In the genomic region with DNA sequence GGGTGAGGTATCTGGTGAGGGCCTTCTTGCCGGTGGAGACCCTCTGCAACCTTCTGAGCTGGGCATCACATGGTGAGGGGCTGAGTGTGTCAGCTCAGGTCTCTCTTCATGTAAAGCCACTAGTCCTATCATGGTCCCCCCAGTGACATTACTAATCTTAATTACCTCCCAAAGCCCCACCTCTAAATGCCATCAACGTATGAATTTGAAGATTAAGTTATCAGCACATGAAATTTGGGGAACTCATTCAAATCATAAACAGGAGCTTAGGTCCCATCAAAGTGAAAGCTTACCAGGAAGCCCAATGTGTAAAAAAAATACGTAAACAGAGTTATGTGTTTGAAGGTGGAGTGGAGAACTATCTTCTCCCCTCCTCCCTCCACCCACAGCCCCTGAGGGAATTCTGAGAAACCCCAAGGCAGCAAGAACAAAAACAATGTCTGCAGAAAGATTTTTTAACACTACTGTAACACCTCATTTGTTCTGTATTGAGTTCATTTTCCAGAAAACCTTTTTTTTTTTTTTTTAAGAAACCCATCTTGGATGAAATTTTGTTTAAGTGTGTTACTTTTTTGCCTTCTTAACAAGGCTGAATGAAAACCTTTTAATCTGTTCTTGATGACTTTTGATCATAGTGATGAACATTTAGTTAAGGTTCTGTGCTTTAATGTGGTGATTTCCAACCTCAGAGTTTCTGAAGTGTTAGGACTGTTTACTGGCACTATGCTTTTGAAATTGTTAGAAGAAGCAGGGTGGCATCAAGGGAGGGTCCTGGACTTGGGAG, we compare ENCODE assay signal across 2 cellular contexts.
TF ChIP-seq lines count a peak whose summit lies in the region.

No MANE protein-coding gene starts in this region.

TF ChIP-seq in A549, 52 proteins besides CTCF, POLR2A, EP300 and RAD21 (continued from another document):
- TF ChIP-seq, protein P1, sequence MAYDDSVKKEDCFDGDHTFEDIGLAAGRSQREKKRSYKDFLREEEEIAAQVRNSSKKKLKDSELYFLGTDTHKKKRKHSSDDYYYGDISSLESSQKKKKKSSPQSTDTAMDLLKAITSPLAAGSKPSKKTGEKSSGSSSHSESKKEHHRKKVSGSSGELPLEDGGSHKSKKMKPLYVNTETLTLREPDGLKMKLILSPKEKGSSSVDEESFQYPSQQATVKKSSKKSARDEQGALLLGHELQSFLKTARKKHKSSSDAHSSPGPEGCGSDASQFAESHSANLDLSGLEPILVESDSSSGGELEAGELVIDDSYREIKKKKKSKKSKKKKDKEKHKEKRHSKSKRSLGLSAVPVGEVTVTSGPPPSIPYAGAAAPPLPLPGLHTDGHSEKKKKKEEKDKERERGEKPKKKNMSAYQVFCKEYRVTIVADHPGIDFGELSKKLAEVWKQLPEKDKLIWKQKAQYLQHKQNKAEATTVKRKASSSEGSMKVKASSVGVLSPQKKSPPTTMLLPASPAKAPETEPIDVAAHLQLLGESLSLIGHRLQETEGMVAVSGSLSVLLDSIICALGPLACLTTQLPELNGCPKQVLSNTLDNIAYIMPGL (CRISPR knock-in tag; IDR thresholded peaks at IDR 0.05; ENCODE audit: borderline replicate concordance), result no peak
- TF ChIP-seq MAFK (IDR thresholded peaks at IDR 0.05; ENCODE audit: partially characterized antibody) (no peak), RNF2 (IDR thresholded peaks at IDR 0.05; ENCODE audit: borderline replicate concordance, low read depth) (no peak), FOSB (CRISPR knock-in tag; IDR thresholded peaks at IDR 0.05) (no peak), POLR2AphosphoS2 (conservative IDR thresholded peaks at IDR 0.05; ENCODE audit: low read length) (no peak), CEBPB (IDR thresholded peaks at IDR 0.05) (no peak), NR3C1 (IDR thresholded peaks at IDR 0.05) (no peak), HOXB5 (CRISPR knock-in tag; IDR thresholded peaks at IDR 0.05) (no peak)
- TF ChIP-seq, protein P2, sequence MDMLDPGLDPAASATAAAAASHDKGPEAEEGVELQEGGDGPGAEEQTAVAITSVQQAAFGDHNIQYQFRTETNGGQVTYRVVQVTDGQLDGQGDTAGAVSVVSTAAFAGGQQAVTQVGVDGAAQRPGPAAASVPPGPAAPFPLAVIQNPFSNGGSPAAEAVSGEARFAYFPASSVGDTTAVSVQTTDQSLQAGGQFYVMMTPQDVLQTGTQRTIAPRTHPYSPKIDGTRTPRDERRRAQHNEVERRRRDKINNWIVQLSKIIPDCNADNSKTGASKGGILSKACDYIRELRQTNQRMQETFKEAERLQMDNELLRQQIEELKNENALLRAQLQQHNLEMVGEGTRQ (IDR thresholded peaks at IDR 0.05), result no peak
- TF ChIP-seq, protein P3, sequence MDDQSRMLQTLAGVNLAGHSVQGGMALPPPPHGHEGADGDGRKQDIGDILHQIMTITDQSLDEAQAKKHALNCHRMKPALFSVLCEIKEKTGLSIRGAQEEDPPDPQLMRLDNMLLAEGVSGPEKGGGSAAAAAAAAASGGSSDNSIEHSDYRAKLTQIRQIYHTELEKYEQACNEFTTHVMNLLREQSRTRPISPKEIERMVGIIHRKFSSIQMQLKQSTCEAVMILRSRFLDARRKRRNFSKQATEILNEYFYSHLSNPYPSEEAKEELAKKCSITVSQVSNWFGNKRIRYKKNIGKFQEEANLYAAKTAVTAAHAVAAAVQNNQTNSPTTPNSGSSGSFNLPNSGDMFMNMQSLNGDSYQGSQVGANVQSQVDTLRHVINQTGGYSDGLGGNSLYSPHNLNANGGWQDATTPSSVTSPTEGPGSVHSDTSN (IDR thresholded peaks at IDR 0.05), result no peak

TF ChIP-seq in GM12878, 131 proteins besides CTCF, POLR2A, EP300 and RAD21 (continued from another document and continues in another):
- TF ChIP-seq, protein P4, sequence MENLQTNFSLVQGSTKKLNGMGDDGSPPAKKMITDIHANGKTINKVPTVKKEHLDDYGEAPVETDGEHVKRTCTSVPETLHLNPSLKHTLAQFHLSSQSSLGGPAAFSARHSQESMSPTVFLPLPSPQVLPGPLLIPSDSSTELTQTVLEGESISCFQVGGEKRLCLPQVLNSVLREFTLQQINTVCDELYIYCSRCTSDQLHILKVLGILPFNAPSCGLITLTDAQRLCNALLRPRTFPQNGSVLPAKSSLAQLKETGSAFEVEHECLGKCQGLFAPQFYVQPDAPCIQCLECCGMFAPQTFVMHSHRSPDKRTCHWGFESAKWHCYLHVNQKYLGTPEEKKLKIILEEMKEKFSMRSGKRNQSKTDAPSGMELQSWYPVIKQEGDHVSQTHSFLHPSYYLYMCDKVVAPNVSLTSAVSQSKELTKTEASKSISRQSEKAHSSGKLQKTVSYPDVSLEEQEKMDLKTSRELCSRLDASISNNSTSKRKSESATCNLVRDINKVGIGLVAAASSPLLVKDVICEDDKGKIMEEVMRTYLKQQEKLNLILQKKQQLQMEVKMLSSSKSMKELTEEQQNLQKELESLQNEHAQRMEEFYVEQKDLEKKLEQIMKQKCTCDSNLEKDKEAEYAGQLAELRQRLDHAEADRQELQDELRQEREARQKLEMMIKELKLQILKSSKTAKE (IDR thresholded peaks at IDR 0.05; ENCODE audit: low read depth, poor library complexity, severe bottlenecking), result peak; percentile 79
- TF ChIP-seq ZNF24 (IDR thresholded peaks at IDR 0.05) (peak; percentile 77), BHLHE40 (IDR thresholded peaks at IDR 0.05; ENCODE audit: borderline replicate concordance in 1 of 2, low read depth in 2 of 2, low read length in 1 of 2) (peak in 1 of 2 experiments; percentile 10; a peak in 1 of 4 replicates), STAT1 (conservative IDR thresholded peaks at IDR 0.05) (no peak), BACH1 (IDR thresholded peaks at IDR 0.05; ENCODE audit: borderline replicate concordance) (peak; percentile 17; the same call in 1 of the 2 replicates), MEF2A (IDR thresholded peaks at IDR 0.05; ENCODE audit: insufficient read depth, low read depth, low read length) (no peak), TCF7 (IDR thresholded peaks at IDR 0.05; ENCODE audit: borderline replicate concordance) (peak; percentile 30; the same call in 1 of the 2 replicates), NFIC (IDR thresholded peaks at IDR 0.05; ENCODE audit: low read depth, low read length) (peak; percentile 56; the same call in 1 of the 2 replicates), BMI1 (IDR thresholded peaks at IDR 0.05; ENCODE audit: borderline replicate concordance) (no peak), NBN (IDR thresholded peaks at IDR 0.05) (peak; percentile 73; the same call in 1 of the 2 replicates), EZH2 (IDR thresholded peaks at IDR 0.05; ENCODE audit: borderline replicate concordance, control insufficient read depth, low read depth, low read length) (no peak), SPI1 (IDR thresholded peaks at IDR 0.05; ENCODE audit: borderline replicate concordance, insufficient read depth, low read depth, low read length) (no peak), ZBED1 (IDR thresholded peaks at IDR 0.05; ENCODE audit: borderline replicate concordance) (no peak), SMARCA5 (IDR thresholded peaks at IDR 0.05) (0 out of 2 replicates have a peak, but pooled peaks have one; percentile 15), EED (IDR thresholded peaks at IDR 0.05; ENCODE audit: low read depth) (0 out of 2 replicates have a peak, but pooled peaks have one; percentile 24), MTA2 (IDR thresholded peaks at IDR 0.05; ENCODE audit: low read depth) (peak; percentile 60), CBX5 (IDR thresholded peaks at IDR 0.05; ENCODE audit: low read depth) (no peak), IKZF1 (conservative IDR thresholded peaks at IDR 0.05) (0 out of 2 replicates have a peak, but pooled peaks have one; percentile 2), ZNF384 (IDR thresholded peaks at IDR 0.05; ENCODE audit: borderline replicate concordance, low read depth, low read length) (peak; percentile 88), ETV6 (conservative IDR thresholded peaks at IDR 0.05 in 1 of 2, IDR thresholded peaks at IDR 0.05 in 1 of 2; ENCODE audit: borderline replicate concordance in 1 of 2, low read depth in 1 of 2) (no peak), MYB (IDR thresholded peaks at IDR 0.05; ENCODE audit: borderline replicate concordance, low read depth, low read length) (no peak), RUNX3 (IDR thresholded peaks at IDR 0.05; ENCODE audit: low read length) (peak; percentile 76)
- TF ChIP-seq, protein P5, sequence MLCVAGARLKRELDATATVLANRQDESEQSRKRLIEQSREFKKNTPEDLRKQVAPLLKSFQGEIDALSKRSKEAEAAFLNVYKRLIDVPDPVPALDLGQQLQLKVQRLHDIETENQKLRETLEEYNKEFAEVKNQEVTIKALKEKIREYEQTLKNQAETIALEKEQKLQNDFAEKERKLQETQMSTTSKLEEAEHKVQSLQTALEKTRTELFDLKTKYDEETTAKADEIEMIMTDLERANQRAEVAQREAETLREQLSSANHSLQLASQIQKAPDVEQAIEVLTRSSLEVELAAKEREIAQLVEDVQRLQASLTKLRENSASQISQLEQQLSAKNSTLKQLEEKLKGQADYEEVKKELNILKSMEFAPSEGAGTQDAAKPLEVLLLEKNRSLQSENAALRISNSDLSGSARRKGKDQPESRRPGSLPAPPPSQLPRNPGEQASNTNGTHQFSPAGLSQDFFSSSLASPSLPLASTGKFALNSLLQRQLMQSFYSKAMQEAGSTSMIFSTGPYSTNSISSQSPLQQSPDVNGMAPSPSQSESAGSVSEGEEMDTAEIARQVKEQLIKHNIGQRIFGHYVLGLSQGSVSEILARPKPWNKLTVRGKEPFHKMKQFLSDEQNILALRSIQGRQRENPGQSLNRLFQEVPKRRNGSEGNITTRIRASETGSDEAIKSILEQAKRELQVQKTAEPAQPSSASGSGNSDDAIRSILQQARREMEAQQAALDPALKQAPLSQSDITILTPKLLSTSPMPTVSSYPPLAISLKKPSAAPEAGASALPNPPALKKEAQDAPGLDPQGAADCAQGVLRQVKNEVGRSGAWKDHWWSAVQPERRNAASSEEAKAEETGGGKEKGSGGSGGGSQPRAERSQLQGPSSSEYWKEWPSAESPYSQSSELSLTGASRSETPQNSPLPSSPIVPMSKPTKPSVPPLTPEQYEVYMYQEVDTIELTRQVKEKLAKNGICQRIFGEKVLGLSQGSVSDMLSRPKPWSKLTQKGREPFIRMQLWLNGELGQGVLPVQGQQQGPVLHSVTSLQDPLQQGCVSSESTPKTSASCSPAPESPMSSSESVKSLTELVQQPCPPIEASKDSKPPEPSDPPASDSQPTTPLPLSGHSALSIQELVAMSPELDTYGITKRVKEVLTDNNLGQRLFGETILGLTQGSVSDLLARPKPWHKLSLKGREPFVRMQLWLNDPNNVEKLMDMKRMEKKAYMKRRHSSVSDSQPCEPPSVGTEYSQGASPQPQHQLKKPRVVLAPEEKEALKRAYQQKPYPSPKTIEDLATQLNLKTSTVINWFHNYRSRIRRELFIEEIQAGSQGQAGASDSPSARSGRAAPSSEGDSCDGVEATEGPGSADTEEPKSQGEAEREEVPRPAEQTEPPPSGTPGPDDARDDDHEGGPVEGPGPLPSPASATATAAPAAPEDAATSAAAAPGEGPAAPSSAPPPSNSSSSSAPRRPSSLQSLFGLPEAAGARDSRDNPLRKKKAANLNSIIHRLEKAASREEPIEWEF (IDR thresholded peaks at IDR 0.05; ENCODE audit: insufficient replicate concordance, low read depth, low read length), result peak; percentile 62
- TF ChIP-seq, protein P6, sequence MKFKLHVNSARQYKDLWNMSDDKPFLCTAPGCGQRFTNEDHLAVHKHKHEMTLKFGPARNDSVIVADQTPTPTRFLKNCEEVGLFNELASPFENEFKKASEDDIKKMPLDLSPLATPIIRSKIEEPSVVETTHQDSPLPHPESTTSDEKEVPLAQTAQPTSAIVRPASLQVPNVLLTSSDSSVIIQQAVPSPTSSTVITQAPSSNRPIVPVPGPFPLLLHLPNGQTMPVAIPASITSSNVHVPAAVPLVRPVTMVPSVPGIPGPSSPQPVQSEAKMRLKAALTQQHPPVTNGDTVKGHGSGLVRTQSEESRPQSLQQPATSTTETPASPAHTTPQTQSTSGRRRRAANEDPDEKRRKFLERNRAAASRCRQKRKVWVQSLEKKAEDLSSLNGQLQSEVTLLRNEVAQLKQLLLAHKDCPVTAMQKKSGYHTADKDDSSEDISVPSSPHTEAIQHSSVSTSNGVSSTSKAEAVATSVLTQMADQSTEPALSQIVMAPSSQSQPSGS (IDR thresholded peaks at IDR 0.05; ENCODE audit: low read length), result peak; percentile 64; the same call in 1 of the 2 replicates
- TF ChIP-seq, protein P7, sequence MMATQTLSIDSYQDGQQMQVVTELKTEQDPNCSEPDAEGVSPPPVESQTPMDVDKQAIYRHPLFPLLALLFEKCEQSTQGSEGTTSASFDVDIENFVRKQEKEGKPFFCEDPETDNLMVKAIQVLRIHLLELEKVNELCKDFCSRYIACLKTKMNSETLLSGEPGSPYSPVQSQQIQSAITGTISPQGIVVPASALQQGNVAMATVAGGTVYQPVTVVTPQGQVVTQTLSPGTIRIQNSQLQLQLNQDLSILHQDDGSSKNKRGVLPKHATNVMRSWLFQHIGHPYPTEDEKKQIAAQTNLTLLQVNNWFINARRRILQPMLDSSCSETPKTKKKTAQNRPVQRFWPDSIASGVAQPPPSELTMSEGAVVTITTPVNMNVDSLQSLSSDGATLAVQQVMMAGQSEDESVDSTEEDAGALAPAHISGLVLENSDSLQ (IDR thresholded peaks at IDR 0.05), result no peak
- TF ChIP-seq, protein P8, sequence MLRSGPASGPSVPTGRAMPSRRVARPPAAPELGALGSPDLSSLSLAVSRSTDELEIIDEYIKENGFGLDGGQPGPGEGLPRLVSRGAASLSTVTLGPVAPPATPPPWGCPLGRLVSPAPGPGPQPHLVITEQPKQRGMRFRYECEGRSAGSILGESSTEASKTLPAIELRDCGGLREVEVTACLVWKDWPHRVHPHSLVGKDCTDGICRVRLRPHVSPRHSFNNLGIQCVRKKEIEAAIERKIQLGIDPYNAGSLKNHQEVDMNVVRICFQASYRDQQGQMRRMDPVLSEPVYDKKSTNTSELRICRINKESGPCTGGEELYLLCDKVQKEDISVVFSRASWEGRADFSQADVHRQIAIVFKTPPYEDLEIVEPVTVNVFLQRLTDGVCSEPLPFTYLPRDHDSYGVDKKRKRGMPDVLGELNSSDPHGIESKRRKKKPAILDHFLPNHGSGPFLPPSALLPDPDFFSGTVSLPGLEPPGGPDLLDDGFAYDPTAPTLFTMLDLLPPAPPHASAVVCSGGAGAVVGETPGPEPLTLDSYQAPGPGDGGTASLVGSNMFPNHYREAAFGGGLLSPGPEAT (IDR thresholded peaks at IDR 0.05; ENCODE audit: low read depth), result peak; percentile 40; the same call in 1 of the 2 replicates
- TF ChIP-seq, protein P9, sequence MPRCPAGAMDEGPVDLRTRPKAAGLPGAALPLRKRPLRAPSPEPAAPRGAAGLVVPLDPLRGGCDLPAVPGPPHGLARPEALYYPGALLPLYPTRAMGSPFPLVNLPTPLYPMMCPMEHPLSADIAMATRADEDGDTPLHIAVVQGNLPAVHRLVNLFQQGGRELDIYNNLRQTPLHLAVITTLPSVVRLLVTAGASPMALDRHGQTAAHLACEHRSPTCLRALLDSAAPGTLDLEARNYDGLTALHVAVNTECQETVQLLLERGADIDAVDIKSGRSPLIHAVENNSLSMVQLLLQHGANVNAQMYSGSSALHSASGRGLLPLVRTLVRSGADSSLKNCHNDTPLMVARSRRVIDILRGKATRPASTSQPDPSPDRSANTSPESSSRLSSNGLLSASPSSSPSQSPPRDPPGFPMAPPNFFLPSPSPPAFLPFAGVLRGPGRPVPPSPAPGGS (IDR thresholded peaks at IDR 0.05; ENCODE audit: borderline replicate concordance, insufficient read depth, low read depth, low read length, poor library complexity, severe bottlenecking), result peak; percentile 68
- TF ChIP-seq, protein P10, sequence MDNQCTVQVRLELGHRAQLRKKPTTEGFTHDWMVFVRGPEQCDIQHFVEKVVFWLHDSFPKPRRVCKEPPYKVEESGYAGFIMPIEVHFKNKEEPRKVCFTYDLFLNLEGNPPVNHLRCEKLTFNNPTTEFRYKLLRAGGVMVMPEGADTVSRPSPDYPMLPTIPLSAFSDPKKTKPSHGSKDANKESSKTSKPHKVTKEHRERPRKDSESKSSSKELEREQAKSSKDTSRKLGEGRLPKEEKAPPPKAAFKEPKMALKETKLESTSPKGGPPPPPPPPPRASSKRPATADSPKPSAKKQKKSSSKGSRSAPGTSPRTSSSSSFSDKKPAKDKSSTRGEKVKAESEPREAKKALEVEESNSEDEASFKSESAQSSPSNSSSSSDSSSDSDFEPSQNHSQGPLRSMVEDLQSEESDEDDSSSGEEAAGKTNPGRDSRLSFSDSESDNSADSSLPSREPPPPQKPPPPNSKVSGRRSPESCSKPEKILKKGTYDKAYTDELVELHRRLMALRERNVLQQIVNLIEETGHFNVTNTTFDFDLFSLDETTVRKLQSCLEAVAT (IDR thresholded peaks at IDR 0.05), result peak; percentile 47; the same call in 1 of the 2 replicates
